Comparison of ENCODE assay signal across 1 cellular context in the genomic region with DNA sequence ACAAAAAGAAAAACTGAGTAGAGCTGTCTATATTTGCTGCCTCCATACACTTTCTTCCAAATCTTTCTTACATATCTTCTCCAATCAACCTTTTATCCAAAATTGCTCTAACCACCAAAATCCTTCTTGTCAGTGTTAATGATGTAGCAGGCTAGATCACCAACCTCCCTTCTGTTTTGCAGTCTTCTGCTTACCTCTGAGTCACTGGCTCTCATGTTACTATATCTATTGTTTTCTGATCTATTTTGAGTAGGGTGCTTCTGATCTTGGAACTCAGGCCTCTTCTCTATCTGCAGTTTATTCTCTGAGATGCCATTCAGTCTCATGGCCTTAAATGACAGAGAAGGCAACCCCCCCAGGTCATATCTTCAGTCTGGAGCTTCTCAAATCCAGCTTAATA.
TF ChIP-seq lines count a peak whose summit lies in the region.

No MANE protein-coding gene starts in this region.

TF ChIP-seq in endothelial cell of umbilical vein, 7 proteins besides CTCF, POLR2A, EP300 and RAD21 (continued from another document):
- TF ChIP-seq, protein P1, sequence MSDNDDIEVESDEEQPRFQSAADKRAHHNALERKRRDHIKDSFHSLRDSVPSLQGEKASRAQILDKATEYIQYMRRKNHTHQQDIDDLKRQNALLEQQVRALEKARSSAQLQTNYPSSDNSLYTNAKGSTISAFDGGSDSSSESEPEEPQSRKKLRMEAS (IDR thresholded peaks at IDR 0.05; ENCODE audit: insufficient read depth, insufficient read length), result no peak
- TF ChIP-seq GATA2 (IDR thresholded peaks at IDR 0.05; ENCODE audit: insufficient read depth, insufficient read length, low read depth, low read length) (no peak), MYC (IDR thresholded peaks at IDR 0.05; ENCODE audit: low read depth, low read length) (no peak), JUN (IDR thresholded peaks at IDR 0.05; ENCODE audit: borderline replicate concordance, insufficient read depth, insufficient read length, low read depth) (no peak), FOS (IDR thresholded peaks at IDR 0.05; ENCODE audit: borderline replicate concordance, insufficient read depth, low read length) (no peak)
